Comparison of ENCODE assay signal across 26 cellular contexts in the genomic region with DNA sequence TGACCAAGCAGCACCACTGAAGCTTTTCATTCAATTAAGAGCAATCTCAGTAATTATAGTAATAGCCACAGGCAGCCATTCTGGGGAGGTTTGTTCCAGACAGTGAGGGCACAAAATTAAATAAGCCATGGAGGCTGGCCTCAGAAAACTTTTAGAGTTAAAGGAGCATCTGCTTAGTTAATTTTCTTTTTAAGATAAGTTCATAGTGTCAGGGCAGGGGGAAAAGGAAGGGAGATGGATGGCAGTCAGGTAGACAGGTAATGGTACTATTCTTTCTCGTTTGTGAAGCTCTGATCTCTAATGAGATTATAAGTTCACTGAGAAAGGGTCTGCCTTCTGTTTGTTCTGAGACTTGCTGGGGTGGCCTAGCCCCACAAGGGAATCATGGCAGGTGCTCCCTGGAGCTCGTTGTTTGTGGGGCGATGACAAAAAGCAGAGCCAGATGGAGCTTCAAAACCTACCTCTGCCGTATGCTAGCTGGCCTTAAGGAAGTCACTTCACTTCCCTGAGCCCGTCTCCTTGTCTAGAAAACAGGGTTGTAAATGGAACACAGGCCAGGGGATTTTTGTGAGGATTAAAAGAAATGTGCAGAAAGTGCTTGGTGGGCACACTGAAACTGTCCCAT. TPM values are rescaled to one million over a fixed set of nuclear protein-coding genes. Genes with fewer than 3 reads are reported as not detected.
"Had no signal": no experiment of that assay in that cellular context is flagged by ENCODE, and none has a peak within 500 bp of the region (broad histone marks: within the 10 kb centered on the region; RNA-seq: fewer than 3 reads in every experiment).

No MANE protein-coding gene starts in this region.

- H3K9me3 ChIP-seq: esophagus muscularis mucosa, gastroesophageal sphincter, prostate gland, right lobe of liver, spleen, testis, tibial nerve had no signal

- H3K27ac ChIP-seq: epithelial cell of prostate, esophagus muscularis mucosa, gastroesophageal sphincter, hepatocyte, parathyroid adenoma, prostate gland, right lobe of liver, spleen, testis, tibial nerve had no signal

- H3K4me3 ChIP-seq: esophagus muscularis mucosa, gastroesophageal sphincter, hepatocyte, prostate gland, right lobe of liver, spleen, testis, tibial nerve had no signal

- H3K27me3 ChIP-seq: gastroesophageal sphincter, hepatocyte, right lobe of liver, testis, tibial nerve had no signal

- H3K4me3 Mint-ChIP-seq: dendritic cell treated with granulocyte-macrophage colony-stimulating factor and Interleukin-4, amounts not matched to agents 40 ng/mL and 50 ng/mL, for 4 days; effector memory CD8-positive, alpha-beta T cell; naive thymus-derived CD4-positive, alpha-beta T cell; nephron progenitor cell; stimulated activated memory B cell treated with anti-CD40 and anti-IgM and Interleukin-4, amounts not matched to agents 10 μg/mL and 1 μg/mL and 100 μg/mL, for 72 hours; stimulated activated naive CD8-positive, alpha-beta T cell treated with anti-CD3 and anti-CD28 coated beads, Interleukin-15, Interleukin-2, amounts not matched to agents 100 ng/mL and 50 ng/mL, for 24 hours had no signal

- H3K36me3 Mint-ChIP-seq: naive thymus-derived CD4-positive, alpha-beta T cell; stimulated activated memory B cell treated with anti-CD40 and anti-IgM and Interleukin-4, amounts not matched to agents 10 μg/mL and 1 μg/mL and 100 μg/mL, for 72 hours had no signal

- H3K9me3 Mint-ChIP-seq: dendritic cell treated with granulocyte-macrophage colony-stimulating factor and Interleukin-4, amounts not matched to agents 40 ng/mL and 50 ng/mL, for 4 days; effector memory CD8-positive, alpha-beta T cell; naive thymus-derived CD4-positive, alpha-beta T cell; nephron progenitor cell; stimulated activated memory B cell treated with anti-CD40 and anti-IgM and Interleukin-4, amounts not matched to agents 10 μg/mL and 1 μg/mL and 100 μg/mL, for 72 hours; stimulated activated naive CD8-positive, alpha-beta T cell treated with anti-CD3 and anti-CD28 coated beads, Interleukin-15, Interleukin-2, amounts not matched to agents 100 ng/mL and 50 ng/mL, for 24 hours had no signal

- H3K4me1 Mint-ChIP-seq: naive thymus-derived CD4-positive, alpha-beta T cell; stimulated activated memory B cell treated with anti-CD40 and anti-IgM and Interleukin-4, amounts not matched to agents 10 μg/mL and 1 μg/mL and 100 μg/mL, for 72 hours had no signal

- H3K4me1 ChIP-seq: esophagus muscularis mucosa, gastroesophageal sphincter, parathyroid adenoma, prostate gland, right lobe of liver, spleen, testis, tibial nerve had no signal

- H3K27me3 Mint-ChIP-seq: dendritic cell treated with granulocyte-macrophage colony-stimulating factor and Interleukin-4, amounts not matched to agents 40 ng/mL and 50 ng/mL, for 4 days; stimulated activated memory B cell treated with anti-CD40 and anti-IgM and Interleukin-4, amounts not matched to agents 10 μg/mL and 1 μg/mL and 100 μg/mL, for 72 hours had no signal

- DNase-seq: effector memory CD8-positive, alpha-beta T cell; left colon; mesendoderm; naive thymus-derived CD4-positive, alpha-beta T cell; nephron progenitor cell; right lobe of liver; spleen; stimulated activated CD4-positive, alpha-beta T cell treated with anti-CD3 and anti-CD28 coated beads, Interleukin-15, amount 100 ng/mL, for 24 hours; stimulated activated CD4-positive, alpha-beta T cell treated with anti-CD3 and anti-CD28 coated beads, Interleukin-1b, Interleukin-23, amount 100 ng/mL, for 48 hours; stimulated activated CD4-positive, alpha-beta T cell treated with anti-CD3 and anti-CD28 coated beads, Interleukin-4, amount 100 ng/mL, for 24 hours; testis had no signal

- ATAC-seq: effector memory CD8-positive, alpha-beta T cell; gastroesophageal sphincter; left colon; naive thymus-derived CD4-positive, alpha-beta T cell; right lobe of liver; stimulated activated memory B cell treated with anti-CD40 and anti-IgM and Interleukin-4, amounts not matched to agents 10 μg/mL and 1 μg/mL and 100 μg/mL, for 72 hours had no signal

- H3K36me3 ChIP-seq: esophagus muscularis mucosa, gastroesophageal sphincter, prostate gland, right lobe of liver, spleen, tibial nerve had no signal

- H3K27ac Mint-ChIP-seq: dendritic cell treated with granulocyte-macrophage colony-stimulating factor and Interleukin-4, amounts not matched to agents 40 ng/mL and 50 ng/mL, for 4 days; effector memory CD8-positive, alpha-beta T cell; naive thymus-derived CD4-positive, alpha-beta T cell; nephron progenitor cell; stimulated activated memory B cell treated with anti-CD40 and anti-IgM and Interleukin-4, amounts not matched to agents 10 μg/mL and 1 μg/mL and 100 μg/mL, for 72 hours; stimulated activated naive CD8-positive, alpha-beta T cell treated with anti-CD3 and anti-CD28 coated beads, Interleukin-15, Interleukin-2, amounts not matched to agents 100 ng/mL and 50 ng/mL, for 24 hours had no signal

RNA-seq across cellular contexts. Expression of gene FGFBP2, which starts 44.6 kb away (rescaled TPM):
- total RNA-seq: fibroblast of villous mesenchyme, kidney epithelial cell, lung microvascular endothelial cell, renal cortical epithelial cell, ureter had no signal
